In genomic region chr2:31965094-31965493, GRCh38 we compare ENCODE assay signal across 19 cellular contexts. TPM values are rescaled to one million over a fixed set of nuclear protein-coding genes. Genes with fewer than 3 reads are reported as not detected.
DNase-seq lines count a peak whose midpoint lies in the region; ATAC-seq, FAIRE-seq and TF ChIP-seq lines count a peak whose summit lies in the region.
"Had no signal": no experiment of that assay in that cellular context is flagged by ENCODE, and none has a peak within 500 bp of the region (broad histone marks: within the 10 kb centered on the region; RNA-seq: fewer than 3 reads in every experiment).

No MANE protein-coding gene starts in this region.

- peak overlapping the region; percentile 81 for H3K27ac Mint-ChIP-seq in activated T-cell treated with anti-CD3 and anti-CD28 coated beads, Interleukin-2, amount 50 U/mL, for 72 hours
- H3K27ac Mint-ChIP-seq in neural crest cell (ENCODE audit: unreplicated experiment): peak overlapping the region; percentile 19
- no peak overlapping the region for H3K27ac Mint-ChIP-seq in CD4-positive, alpha-beta T cell

- H3K9me1 ChIP-seq in K562 (ENCODE audit: control insufficient read depth, insufficient read depth, low read length): no peaks in the 10 kb centered on the region

- DNase-seq in activated T-cell treated with anti-CD3 and anti-CD28 coated beads, Interleukin-2, amount 50 U/mL, for 72 hours: no peak
- DNase-seq in activated T-cell treated with anti-CD3 and anti-CD28 coated beads, Interleukin-2, amount 50 U/mL, for 4 hours: no peak
- DNase-seq in K562 (ENCODE audit: extremely low read depth in 1 of 4, low spot score in 3 of 4) (no peak), neural crest cell (ENCODE audit: low read depth, low spot score) (no peak), dedifferentiated amniotic fluid mesenchymal stem cell (ENCODE audit: extremely low spot score) (no peak), psoas muscle (no peak)
- no peak for DNase-seq in CD4-positive, alpha-beta T cell
- DNase-seq: AML-193; CD8-positive, alpha-beta memory T cell; COR-L47; H9; IMR-90; KBM-7 had no signal

- TF ChIP-seq POLR2A in K562 (conservative IDR thresholded peaks at IDR 0.05): no peak

- in situ Hi-C loops in K562 (cut with MboI): no loop called here

- TF ChIP-seq CTCF in HEK293 (tag by site-specific recombination; IDR thresholded peaks at IDR 0.05): no peak
- TF ChIP-seq CTCF in K562 (IDR thresholded peaks at IDR 0.05 in 2 of 3, conservative IDR thresholded peaks at IDR 0.05 in 1 of 3; ENCODE audit: insufficient read depth in 2 of 3, low read depth in 1 of 3, low read length in 3 of 3): no peak
- TF ChIP-seq CTCF in neural crest cell (conservative IDR thresholded peaks at IDR 0.05): no peak
- no peak for TF ChIP-seq CTCF in CD4-positive, alpha-beta T cell (IDR thresholded peaks at IDR 0.05)
- no peak for TF ChIP-seq CTCF in psoas muscle (IDR thresholded peaks at IDR 0.05)

- H3K27me3 ChIP-seq in K562 (ENCODE audit: control insufficient read depth in 2 of 2, insufficient read depth in 2 of 2, low read length in 2 of 2) (no peaks in the 10 kb centered on the region), psoas muscle (ENCODE audit: insufficient read depth in 3 of 3, low read length in 2 of 3) (no peaks in the 10 kb centered on the region)
- no peaks in the 10 kb centered on the region for H3K27me3 ChIP-seq in CD4-positive, alpha-beta T cell (ENCODE audit: control insufficient read depth, insufficient read depth, low read length)

- H3K9ac ChIP-seq in K562 (ENCODE audit: insufficient read depth in 1 of 2, low read depth in 2 of 2, low read length in 2 of 2): no peak overlapping the region

- H3K4me2 ChIP-seq in K562 (ENCODE audit: insufficient read depth, low read length): no peak overlapping the region
- H3K4me2 ChIP-seq: A549 had no signal

- FAIRE-seq in K562 (lab: Jason Lieb, UNC): no peak
- FAIRE-seq: A549, D721Med, H1 had no signal

- no peaks in the 10 kb centered on the region for H3K9me3 Mint-ChIP-seq in activated T-cell treated with anti-CD3 and anti-CD28 coated beads, Interleukin-2, amount 50 U/mL, for 72 hours
- H3K9me3 Mint-ChIP-seq in activated T-cell treated with anti-CD3 and anti-CD28 coated beads, Interleukin-2, amount 50 U/mL, for 4 hours: no peaks in the 10 kb centered on the region
- H3K9me3 Mint-ChIP-seq in neural crest cell: no peaks in the 10 kb centered on the region
- H3K9me3 Mint-ChIP-seq in CD4-positive, alpha-beta T cell: no peaks in the 10 kb centered on the region
- H3K9me3 Mint-ChIP-seq: CD8-positive, alpha-beta memory T cell; H9 had no signal

- WGBS in K562 (ENCODE audit: insufficient coverage, low coverage, missing lambda C conversion rate): 100% methylated on average over 5 of the region's 5 CpGs
- WGBS in psoas muscle, 3 donors: 93 to 95% (median 95%) methylated on average over 5 of the region's 5 CpGs

- TF ChIP-seq EP300 in K562 (IDR thresholded peaks at IDR 0.05; ENCODE audit: low read length): no peak

- H2AFZ ChIP-seq in K562 (ENCODE audit: low read depth, low read length): no peak overlapping the region

- H3K27ac ChIP-seq in HEK293 (ENCODE audit: extremely low read depth, low read depth, low read length) (no peak overlapping the region), K562 (ENCODE audit: extremely low read depth, low read depth, low read length) (no peak overlapping the region), psoas muscle (no peak overlapping the region)
- no peak overlapping the region for H3K27ac ChIP-seq in CD4-positive, alpha-beta T cell (ENCODE audit: low read depth, low read length)
- H3K27ac ChIP-seq: 22Rv1, A549, C4-2B had no signal

- TF ChIP-seq RAD21 in K562 (CRISPR knock-in tag; conservative IDR thresholded peaks at IDR 0.05 in 1 of 2, IDR thresholded peaks at IDR 0.05 in 1 of 2): no peak

- no peaks in the 10 kb centered on the region; the same call in 1 of the 2 replicates for H4K20me1 ChIP-seq in K562 (replicated peaks; ENCODE audit: control insufficient read depth, insufficient read depth, low read length)

- no peaks in the 10 kb centered on the region; a peak in 1 of 3 replicates for H3K36me3 ChIP-seq in HEK293 (ENCODE audit: control insufficient read depth in 2 of 2, insufficient read depth in 1 of 2, low read length in 2 of 2)
- H3K36me3 ChIP-seq in K562 (ENCODE audit: control insufficient read depth, insufficient read depth, low read length): peaks cover 4% of the 10 kb centered on the region; the same call in 1 of the 3 replicates
- no peaks in the 10 kb centered on the region for H3K36me3 ChIP-seq in psoas muscle (ENCODE audit: insufficient read depth in 1 of 2, low read depth in 1 of 2)

- H3K4me1 ChIP-seq in HEK293 (ENCODE audit: control insufficient read depth, insufficient read depth, low read length) (no peaks in the 10 kb centered on the region), K562 (replicated peaks in 1 of 2; ENCODE audit: control insufficient read depth in 2 of 2, insufficient read depth in 2 of 2, low read length in 2 of 2) (peaks cover 0 to 9% of the 10 kb centered on the region in 2 experiments; a peak in 3 of 5 replicates), psoas muscle (peaks cover 12% of the 10 kb centered on the region)

- H3K36me3 Mint-ChIP-seq in activated T-cell treated with anti-CD3 and anti-CD28 coated beads, Interleukin-2, amount 50 U/mL, for 72 hours (ENCODE audit: insufficient read depth in 2 of 2): peaks cover 0 to 2% of the 10 kb centered on the region in 2 donors
- peaks cover 10% of the 10 kb centered on the region for H3K36me3 Mint-ChIP-seq in activated T-cell treated with anti-CD3 and anti-CD28 coated beads, Interleukin-2, amount 50 U/mL, for 4 hours (ENCODE audit: insufficient read depth)
- H3K36me3 Mint-ChIP-seq in neural crest cell (ENCODE audit: low read depth): no peaks in the 10 kb centered on the region
- peaks cover 24% of the 10 kb centered on the region for H3K36me3 Mint-ChIP-seq in CD4-positive, alpha-beta T cell (ENCODE audit: low read depth)

- no peaks in the 10 kb centered on the region for H3K27me3 Mint-ChIP-seq in activated T-cell treated with anti-CD3 and anti-CD28 coated beads, Interleukin-2, amount 50 U/mL, for 72 hours (ENCODE audit: low read depth)
- no peaks in the 10 kb centered on the region for H3K27me3 Mint-ChIP-seq in activated T-cell treated with anti-CD3 and anti-CD28 coated beads, Interleukin-2, amount 50 U/mL, for 4 hours (ENCODE audit: low read depth)
- no peaks in the 10 kb centered on the region for H3K27me3 Mint-ChIP-seq in neural crest cell (ENCODE audit: low read depth)
- no peaks in the 10 kb centered on the region for H3K27me3 Mint-ChIP-seq in CD4-positive, alpha-beta T cell
- H3K27me3 Mint-ChIP-seq: CD8-positive, alpha-beta memory T cell had no signal

- intact Hi-C loops in K562 (cut with micrococcal nuclease): no loop called here
- intact Hi-C loops in CD4-positive, alpha-beta T cell (cut with DNase I, micrococcal nuclease): no loop called here
- intact Hi-C loops in psoas muscle (cut with DNase I): no loop called here

- H3K9me3 ChIP-seq in HEK293 (ENCODE audit: control insufficient read depth, insufficient read depth, low read depth, low read length) (no peaks in the 10 kb centered on the region), K562 (replicated peaks; ENCODE audit: control insufficient read depth, insufficient read depth, low read depth, low read length) (no peaks in the 10 kb centered on the region), psoas muscle (no peaks in the 10 kb centered on the region)
- H3K9me3 ChIP-seq in CD4-positive, alpha-beta T cell (ENCODE audit: control insufficient read depth, low read length): no peaks in the 10 kb centered on the region
- H3K9me3 ChIP-seq: A549 had no signal

- H3K4me1 Mint-ChIP-seq in activated T-cell treated with anti-CD3 and anti-CD28 coated beads, Interleukin-2, amount 50 U/mL, for 72 hours (ENCODE audit: low read depth): peaks cover 27% of the 10 kb centered on the region
- peaks cover 32% of the 10 kb centered on the region for H3K4me1 Mint-ChIP-seq in activated T-cell treated with anti-CD3 and anti-CD28 coated beads, Interleukin-2, amount 50 U/mL, for 4 hours (ENCODE audit: low read depth)
- peaks cover 7% of the 10 kb centered on the region for H3K4me1 Mint-ChIP-seq in neural crest cell
- peaks cover 42% of the 10 kb centered on the region for H3K4me1 Mint-ChIP-seq in CD4-positive, alpha-beta T cell (ENCODE audit: low read depth)

- no peak for ATAC-seq in activated T-cell treated with anti-CD3 and anti-CD28 coated beads, Interleukin-2, amount 50 U/mL, for 72 hours (replicated peaks in 1 of 2)
- no peak for ATAC-seq in activated T-cell treated with anti-CD3 and anti-CD28 coated beads, Interleukin-2, amount 50 U/mL, for 4 hours
- ATAC-seq in K562 (no peak), psoas muscle (no peak)
- no peak for ATAC-seq in CD4-positive, alpha-beta T cell (ENCODE audit: poor library complexity)
- ATAC-seq: A549 had no signal

- H3K4me3 ChIP-seq in HEK293 (ENCODE audit: low read depth, low read length) (no peak overlapping the region), K562 (no peak overlapping the region), psoas muscle (no peak overlapping the region)
- H3K4me3 ChIP-seq: A549 had no signal

- peaks cover 87% of the 10 kb centered on the region for H3K79me2 ChIP-seq in K562 (ENCODE audit: control insufficient read depth, insufficient read depth, low read length)

- H3K4me3 Mint-ChIP-seq in activated T-cell treated with anti-CD3 and anti-CD28 coated beads, Interleukin-2, amount 50 U/mL, for 72 hours: no peak overlapping the region
- no peak overlapping the region for H3K4me3 Mint-ChIP-seq in activated T-cell treated with anti-CD3 and anti-CD28 coated beads, Interleukin-2, amount 50 U/mL, for 4 hours
- no peak overlapping the region for H3K4me3 Mint-ChIP-seq in neural crest cell
- no peak overlapping the region for H3K4me3 Mint-ChIP-seq in CD4-positive, alpha-beta T cell
- H3K4me3 Mint-ChIP-seq: CD8-positive, alpha-beta memory T cell; H9 had no signal

- POLR2A ChIA-PET in HEK293 (lab: Yijun Ruan, JAX) (no interaction called here), K562 (lab: Yijun Ruan, JAX) (no interaction called here)
- POLR2A ChIA-PET in CD4-positive, alpha-beta T cell (lab: Charles Lee): interaction anchor here (0.9 kb wide), 1 partner anchor 42 kb away, joined by 3 read pairs; no protein-coding TSS in a partner anchor

- BruUV-seq in K562 (replicated peaks; lab: Mats Ljungman, UMichigan): no TSS peak

- CTCF ChIA-PET in HEK293 (lab: Yijun Ruan, JAX): no interaction called here
- CTCF ChIA-PET in K562 (lab: Yijun Ruan, JAX; ENCODE audit: low intra/inter-chr PET ratio): no interaction called here
- CTCF ChIA-PET in CD4-positive, alpha-beta T cell (lab: Charles Lee): no interaction called here

RNA-seq across cellular contexts. Expression of gene MEMO1, which starts 45.7 kb away (rescaled TPM):
- total RNA-seq in activated T-cell treated with anti-CD3 and anti-CD28 coated beads, Interleukin-2, amount 50 U/mL, for 72 hours: 10 to 100 TPM; 45.9 to 47.7 TPM
- 10 to 100 TPM; 71.1 to 75.3 (median 73.6) TPM for total RNA-seq in activated T-cell treated with anti-CD3 and anti-CD28 coated beads, Interleukin-2, amount 50 U/mL, for 4 hours
- total RNA-seq in K562 (2011; cell fraction: chromatin; rRNA removed; ENCODE audit: low replicate concordance): 58.5 and 60.1 TPM in 2 replicates
- total RNA-seq in K562 (2011; cell fraction: nucleolus; rRNA removed): 16.2 and 20.9 TPM in 2 replicates
- total RNA-seq in K562 (2011; cell fraction: nucleoplasm; rRNA removed): 34.3 and 66.6 TPM in 2 replicates
- 22.1 and 22.4 TPM in 2 replicates for total RNA-seq in K562 (2014; rRNA removed)
- total RNA-seq in K562 (2014; rRNA removed; fragmentation: Illumina TruSeq; extraction: Trizol): 59.7 and 65.2 TPM in 2 replicates
- total RNA-seq in K562 (2015; rRNA removed; fragmentation: Illumina TruSeq; extraction: Trizol): 59.7 and 61.2 TPM in 2 replicates
- total RNA-seq in K562 (2021): 50.8 and 56.7 TPM in 2 replicates
- polyA plus RNA-seq in K562 (2011; rRNA removed): 45.5 and 80.9 TPM in 2 replicates
- polyA plus RNA-seq in K562 (2011; cell fraction: cytosol; rRNA removed): 33.0 and 43.8 TPM in 2 replicates
- 29.0 and 33.3 TPM in 2 replicates for polyA plus RNA-seq in K562 (2011; cell fraction: nucleus; rRNA removed)
- 49.2 and 51.7 TPM in 2 replicates for polyA plus RNA-seq in K562 (2012)
- 60.0 and 62.4 TPM in 2 replicates for polyA plus RNA-seq in K562 (2014; fragmentation: Illumina TruSeq; extraction: Trizol)
- 10 to 100 TPM; 81.6 to 87.7 TPM for polyA plus RNA-seq in K562 (2014; fragmentation: Nextera tagmentation; extraction: Ambion mirVana)
- 46.0 and 59.1 TPM in 2 replicates for polyA plus RNA-seq in K562 (2014; rRNA removed)
- polyA minus RNA-seq in K562 (2011; rRNA and poly(A)+ RNA removed): 59.7 and 82.3 TPM in 2 replicates
- polyA minus RNA-seq in K562 (2011; cell fraction: cytosol; rRNA and poly(A)+ RNA removed): 18.9 and 39.7 TPM in 2 replicates
- 25.3 and 38.3 TPM in 2 replicates for polyA minus RNA-seq in K562 (2011; cell fraction: nucleus; rRNA and poly(A)+ RNA removed)
- total RNA-seq in neural crest cell: 51.3 and 55.3 TPM in 2 replicates
- 10 to 100 TPM; 39.6 to 39.8 TPM for total RNA-seq in CD4-positive, alpha-beta T cell
- 10 to 100 TPM; 46.1 to 71.6 (median 56.3) TPM for total RNA-seq in psoas muscle
- 10 to 100 TPM; 40.0 to 86.8 (median 56.0) TPM for polyA plus RNA-seq in psoas muscle
